Comparison of ENCODE assay signal across 12 cellular contexts in genomic region chr4:142274137-142274536, GRCh38.
DNase-seq lines count a peak whose midpoint lies in the region; ATAC-seq, FAIRE-seq and TF ChIP-seq lines count a peak whose summit lies in the region.
"Had no signal": no experiment of that assay in that cellular context is flagged by ENCODE, and none has a peak within 500 bp of the region (broad histone marks: within the 10 kb centered on the region; RNA-seq: fewer than 3 reads in every experiment).

No MANE protein-coding gene starts in this region.

- H3K4me2 ChIP-seq in fibroblast of lung (ENCODE audit: extremely low read depth, insufficient read depth, low read length): no peak overlapping the region

- H3K36me3 ChIP-seq in RWPE2 (ENCODE audit: low read depth): peaks cover 23% of the 10 kb centered on the region
- no peaks in the 10 kb centered on the region for H3K36me3 ChIP-seq in fibroblast of lung (ENCODE audit: control insufficient read depth, insufficient read depth, low read length)
- H3K36me3 ChIP-seq: colonic mucosa, upper lobe of left lung had no signal

- H3K9ac ChIP-seq in fibroblast of lung (ENCODE audit: insufficient read depth, low read length): no peak overlapping the region

- H3K79me2 ChIP-seq in fibroblast of lung (ENCODE audit: control insufficient read depth, insufficient read depth, low read length): no peaks in the 10 kb centered on the region

- no peaks in the 10 kb centered on the region for H3K9me3 Mint-ChIP-seq in activated naive CD4-positive, alpha-beta T cell treated with anti-CD3 and anti-CD28 coated beads, Interleukin-2, amount 50 U/mL, for 72 hours
- H3K9me3 Mint-ChIP-seq: activated B cell treated with CpG ODN at 0.5 μM for 24 hours had no signal

- FAIRE-seq in urothelium cell line (lab: Jason Lieb, UNC): no peak

- H3K4me1 ChIP-seq in RWPE2 (ENCODE audit: insufficient read depth, poor library complexity, severe bottlenecking) (peaks cover 9% of the 10 kb centered on the region), fibroblast of lung (ENCODE audit: control insufficient read depth, extremely low read depth, insufficient read depth, low read length) (peaks cover 11% of the 10 kb centered on the region)
- H3K4me1 ChIP-seq: colonic mucosa, upper lobe of left lung had no signal

- H3K27ac ChIP-seq in RWPE2 (ENCODE audit: poor library complexity, severe bottlenecking) (peak overlapping the region; percentile 0), fibroblast of lung (ENCODE audit: insufficient read depth, low read length) (peak overlapping the region; percentile 55)
- H3K27ac ChIP-seq: colonic mucosa, upper lobe of left lung had no signal

- peak; percentile 58 to 84 for ATAC-seq in activated naive CD4-positive, alpha-beta T cell treated with anti-CD3 and anti-CD28 coated beads, Interleukin-2, amount 50 U/mL, for 72 hours
- ATAC-seq in RWPE2 (ENCODE audit: low read depth): peak; percentile 59; the same call in 1 of the 3 replicates
- ATAC-seq in HG02981 (IDR thresholded peaks at IDR 0.05; ENCODE audit: unreplicated experiment): no peak

- no peak for DNase-seq in activated naive CD4-positive, alpha-beta T cell treated with anti-CD3 and anti-CD28 coated beads, Interleukin-2, amount 50 U/mL, for 72 hours (ENCODE audit: low spot score in 2 of 2)
- no peak for DNase-seq in activated naive CD4-positive, alpha-beta T cell treated with anti-CD3 and anti-CD28 coated beads, Interleukin-2, amount 50 U/mL, for 16 hours
- DNase-seq in RWPE2 (ENCODE audit: low spot score) (no peak), fibroblast of lung (ENCODE audit: low read depth in 2 of 2) (peak; percentile 82 to 91), urothelium cell line (ENCODE audit: low spot score) (peak; percentile 5), NCI-H128 (lab: John Stamatoyannopoulos, UW; ENCODE audit: unreplicated experiment) (no peak), NCI-H82 (lab: John Stamatoyannopoulos, UW) (no peak)
- DNase-seq: activated B cell treated with CpG ODN at 0.5 μM for 24 hours; activated effector memory CD4-positive, alpha-beta T cell treated with Interleukin-2 at 50 U/mL for 16 hours; colonic mucosa; upper lobe of left lung had no signal

- no peaks in the 10 kb centered on the region for H3K27me3 ChIP-seq in RWPE2 (ENCODE audit: insufficient read depth, poor library complexity, severe bottlenecking)
- H3K27me3 ChIP-seq in fibroblast of lung (ENCODE audit: control insufficient read depth, insufficient read depth, low read length): no peaks in the 10 kb centered on the region
- H3K27me3 ChIP-seq: colonic mucosa, upper lobe of left lung had no signal

- H4K20me1 ChIP-seq in fibroblast of lung (ENCODE audit: control insufficient read depth, extremely low read depth, insufficient read depth, low read length): no peaks in the 10 kb centered on the region

- no peak overlapping the region for H2AFZ ChIP-seq in fibroblast of lung (ENCODE audit: low read length)

- H3K27ac Mint-ChIP-seq in activated naive CD4-positive, alpha-beta T cell treated with anti-CD3 and anti-CD28 coated beads, Interleukin-2, amount 50 U/mL, for 72 hours: peak overlapping the region; percentile 32 to 78
- H3K27ac Mint-ChIP-seq: activated B cell treated with CpG ODN at 0.5 μM for 24 hours had no signal

- no peak overlapping the region for H3K4me3 ChIP-seq in RWPE2 (ENCODE audit: severe bottlenecking)
- no peak overlapping the region for H3K4me3 ChIP-seq in fibroblast of lung (replicated peaks in 1 of 4; ENCODE audit: control extremely low read depth in 1 of 4, insufficient read depth in 1 of 4, low read depth in 3 of 4, low read length in 4 of 4)
- H3K4me3 ChIP-seq: colonic mucosa, upper lobe of left lung had no signal

- H3K36me3 Mint-ChIP-seq in activated naive CD4-positive, alpha-beta T cell treated with anti-CD3 and anti-CD28 coated beads, Interleukin-2, amount 50 U/mL, for 72 hours: peaks cover 6 to 23% of the 10 kb centered on the region in 2 donors

- TF ChIP-seq CTCF in RWPE2 (IDR thresholded peaks at IDR 0.05; ENCODE audit: poor library complexity, severe bottlenecking) (no peak), fibroblast of lung (conservative IDR thresholded peaks at IDR 0.05 in 1 of 2, IDR thresholded peaks at IDR 0.05 in 1 of 2; ENCODE audit: low read depth in 1 of 2, low read length in 2 of 2) (no peak)

- H3K9me3 ChIP-seq in RWPE2 (ENCODE audit: severe bottlenecking) (no peaks in the 10 kb centered on the region), fibroblast of lung (ENCODE audit: control insufficient read depth, insufficient read depth, low read depth, low read length) (no peaks in the 10 kb centered on the region)
- H3K9me3 ChIP-seq: colonic mucosa, upper lobe of left lung had no signal

Comparison
In these comparisons a context has a peak if more than half of its experiments do, and no peak if none do; other contexts are left out.
1. DNase-seq: peak in fibroblast of lung (2 of 2) and urothelium cell line (single experiment); none in activated naive CD4-positive, alpha-beta T cell treated with anti-CD3 and anti-CD28 coated beads, Interleukin-2, amount 50 U/mL, for 72 hours (0 of 2), activated naive CD4-positive, alpha-beta T cell treated with anti-CD3 and anti-CD28 coated beads, Interleukin-2, amount 50 U/mL, for 16 hours (single experiment), RWPE2 (single experiment), NCI-H128 (single experiment) and NCI-H82 (single experiment).